ENCODE assay signal across 7 cellular contexts in genomic region chr5:122077451-122078115, GRCh38. TPM values are rescaled to one million over a fixed set of nuclear protein-coding genes. Genes with fewer than 3 reads are reported as not detected.
DNase-seq lines count a peak whose midpoint lies in the region; ATAC-seq, FAIRE-seq and TF ChIP-seq lines count a peak whose summit lies in the region.

No MANE protein-coding gene starts in this region.

- H3T11ph ChIP-seq in H9 (ENCODE audit: low read length) = no peak overlapping the region

- H3K27ac Mint-ChIP-seq in H9 (no peak overlapping the region), naive B cell (peak overlapping the region in 1 of 6 donors; percentile 63)

- H3K4me3 ChIP-seq in SK-N-MC (peak overlapping the region; percentile 92), endothelial cell of umbilical vein (replicated peaks in 1 of 3; ENCODE audit: insufficient read depth in 1 of 3, low read depth in 1 of 3, low read length in 3 of 3) (peak overlapping the region; percentile 51 to 68 (median 67))

- TF ChIP-seq CTCF in GM10248 (IDR thresholded peaks at IDR 0.05; ENCODE audit: control extremely low read depth, extremely low read depth, low read depth, missing control alignments) (peak; percentile 4), H9 (conservative IDR thresholded peaks at IDR 0.05) (no peak), endothelial cell of umbilical vein (IDR thresholded peaks at IDR 0.05; ENCODE audit: extremely low read depth in 1 of 2, insufficient read depth in 1 of 2, low read depth in 1 of 2, low read length in 2 of 2) (no peak)

- H3K23me2 ChIP-seq in H9 (ENCODE audit: insufficient read length, low read depth, low read length, poor library complexity, severe bottlenecking) = peaks cover 17% of the 10 kb centered on the region

- H2BK120ac ChIP-seq in H9 (ENCODE audit: low read depth, low read length, poor library complexity, severe bottlenecking) = no peak overlapping the region

- ATAC-seq in naive B cell (ENCODE audit: low read depth in 2 of 2) = peak in 1 of 2 donors; percentile 6
- ATAC-seq in HG02970 (IDR thresholded peaks at IDR 0.05; ENCODE audit: low FRiP score, unreplicated experiment) = no peak

- H3K9ac ChIP-seq in H9 (ENCODE audit: extremely low read depth, insufficient read length, low read length) (peak overlapping the region; percentile 39), SK-N-MC (ENCODE audit: insufficient read length) (peak overlapping the region; percentile 78), endothelial cell of umbilical vein (replicated peaks; ENCODE audit: extremely low read depth, insufficient read depth, low read length) (peak overlapping the region; percentile 83)

- H3K9me3 Mint-ChIP-seq in H9 (no peaks in the 10 kb centered on the region), naive B cell (peaks cover 0 to 2% (median 0%) of the 10 kb centered on the region in 7 donors)

- no peak overlapping the region for H2BK15ac ChIP-seq in H9 (ENCODE audit: low read depth, low read length)

- no peak for TF ChIP-seq POLR2A in endothelial cell of umbilical vein (IDR thresholded peaks at IDR 0.05; ENCODE audit: low read depth, low read length)

- H3K36me3 ChIP-seq in SK-N-MC (ENCODE audit: insufficient read depth, low read length) (peaks cover 13% of the 10 kb centered on the region), endothelial cell of umbilical vein (ENCODE audit: control insufficient read depth in 2 of 2, extremely low read depth in 1 of 2, insufficient read depth in 2 of 2, low read length in 2 of 2) (peaks cover 0 to 6% of the 10 kb centered on the region in 2 experiments)

- H2AK5ac ChIP-seq in H9 (ENCODE audit: insufficient read length, low read length) = no peak overlapping the region

- dilution Hi-C loops in endothelial cell of umbilical vein (cut with MboI; ENCODE audit: extremely low pct_ligation_motif_present, low sequenced_read_pairs) = loop anchor here (25.0 kb wide), 1 partner anchor 110 kb away; no protein-coding TSS in a partner anchor

- H3K79me2 ChIP-seq in H9 (ENCODE audit: insufficient read depth, low read length) (peaks cover 2% of the 10 kb centered on the region; the same call in 1 of the 2 replicates), endothelial cell of umbilical vein (ENCODE audit: control insufficient read depth, insufficient read depth, low read length) (peaks cover 14% of the 10 kb centered on the region)

- H3K4me2 ChIP-seq in H9 (ENCODE audit: insufficient read depth, insufficient read length, low read length) (peak overlapping the region; percentile 64), endothelial cell of umbilical vein (ENCODE audit: insufficient read depth, low read length) (peak overlapping the region; percentile 91)

- no peak overlapping the region for H2BK12ac ChIP-seq in H9 (ENCODE audit: insufficient read length, low read depth, low read length)

- H4K91ac ChIP-seq in H9 (ENCODE audit: insufficient read length, low read depth, low read length) = no peak overlapping the region

- no peak overlapping the region for H2BK5ac ChIP-seq in H9 (ENCODE audit: insufficient read length, low read length)

- H3K4me1 ChIP-seq in H9 (ENCODE audit: insufficient read depth, low read length) (no peaks in the 10 kb centered on the region), endothelial cell of umbilical vein (ENCODE audit: control insufficient read depth, extremely low read depth, insufficient read depth, low read length) (peaks cover 40% of the 10 kb centered on the region)

- no peak overlapping the region for H4K5ac ChIP-seq in H9 (ENCODE audit: insufficient read length, low read depth, low read length)

- H3K4me1 Mint-ChIP-seq in H9 (peaks cover 31 to 34% of the 10 kb centered on the region in 2 experiments), naive B cell (peaks cover 14 to 21% (median 20%) of the 10 kb centered on the region in 3 donors)

- no peaks in the 10 kb centered on the region for H3K9me1 ChIP-seq in endothelial cell of umbilical vein (replicated peaks; ENCODE audit: control insufficient read depth, extremely low read depth, insufficient read depth, low read length)

- intact Hi-C loops in endothelial cell of umbilical vein (cut with micrococcal nuclease) = loop anchor here (1.0 to 10.0 kb wide), 8 partner anchors 12 to 1613 kb away; partner anchors contain the start of genes PRR16 and SNCAIP

- H3K9me3 ChIP-seq in H9 (ENCODE audit: control insufficient read depth, low read depth, low read length) (no peaks in the 10 kb centered on the region), SK-N-MC (ENCODE audit: low read depth, low read length) (no peaks in the 10 kb centered on the region), endothelial cell of umbilical vein (replicated peaks; ENCODE audit: control insufficient read depth, insufficient read depth, low read length) (no peaks in the 10 kb centered on the region)

- CTCF ChIA-PET in GM10248 (lab: Yijun Ruan, JAX) (interaction anchor here (0.6 to 1.5 kb wide), 6 partner anchors 10 to 108 kb away, joined by 3 to 4 read pairs (median 4); no protein-coding TSS in a partner anchor), endothelial cell of umbilical vein (lab: Charles Lee) (interaction anchor here (1.3 to 4.9 kb wide), 15 partner anchors 12 to 118 kb away, joined by 6 to 164 read pairs (median 17); partner anchors contain the start of gene SRFBP1)

- peak overlapping the region; percentile 73 to 82 for H3K4me3 Mint-ChIP-seq in H9
- peak overlapping the region; percentile 42 to 83 (median 73) for H3K4me3 Mint-ChIP-seq in naive B cell

- H3K27me3 Mint-ChIP-seq in H9 (ENCODE audit: low read depth) = peaks cover 48% of the 10 kb centered on the region
- peaks cover 43 to 64% (median 53%) of the 10 kb centered on the region in 3 donors for H3K27me3 Mint-ChIP-seq in naive B cell

- H3K23ac ChIP-seq in H9 (ENCODE audit: insufficient read length, low read depth, low read length) = no peak overlapping the region

- peak; percentile 22 for DNase-seq in GM10248 (ENCODE audit: extremely low spot score)
- peak; percentile 54 for DNase-seq in H9
- DNase-seq in SK-N-MC (ENCODE audit: low read depth, low spot score) = no peak
- peak; percentile 56 for DNase-seq in endothelial cell of umbilical vein (ENCODE audit: low read depth, low spot score)
- no peak for DNase-seq in naive B cell
- DNase-seq in putamen (ENCODE audit: low spot score) = no peak

- peak overlapping the region; percentile 15 for H3K18ac ChIP-seq in H9 (ENCODE audit: insufficient read length, low read depth, low read length)

- H3K27ac ChIP-seq in H9 (ENCODE audit: insufficient read length, low read depth, low read length) (no peak overlapping the region), SK-N-MC (peak overlapping the region; percentile 82), endothelial cell of umbilical vein (ENCODE audit: insufficient read depth, low read depth, low read length) (peak overlapping the region; percentile 88)

- H3K36me3 Mint-ChIP-seq in H9 (ENCODE audit: insufficient read depth in 1 of 3, low read depth in 3 of 3) = no peaks in the 10 kb centered on the region; a peak in 1 of 7 replicates
- no peaks in the 10 kb centered on the region for H3K36me3 Mint-ChIP-seq in naive B cell

- H4K20me1 ChIP-seq in H9 (ENCODE audit: control insufficient read depth, insufficient read depth, insufficient read length) = no peaks in the 10 kb centered on the region
- H4K20me1 ChIP-seq in endothelial cell of umbilical vein (replicated peaks; ENCODE audit: control insufficient read depth, extremely low read depth, insufficient read depth, low read length) = no peaks in the 10 kb centered on the region

- H4K8ac ChIP-seq in H9 (replicated peaks; ENCODE audit: insufficient read length, low read depth, low read length) = no peak overlapping the region

- H3K14ac ChIP-seq in H9 (ENCODE audit: insufficient read depth, low read length) = 0 out of 2 replicates have a peak overlapping the region, but pooled peaks have one; percentile 4

- POLR2A ChIA-PET in GM10248 (lab: Yijun Ruan, JAX) = no interaction called here
- POLR2A ChIA-PET in endothelial cell of umbilical vein (lab: Charles Lee) = interaction anchor here (2.6 kb wide), 1 partner anchor 109 kb away, joined by 16 read pairs; no protein-coding TSS in a partner anchor

- H3K4ac ChIP-seq in H9 (ENCODE audit: low read depth, low read length) = no peak overlapping the region

- no CpG with 5 or more reads among the region's 73 CpGs for WGBS in H9 (ENCODE audit: extremely low coverage, insufficient read length, low lambda C conversion rate)

- H3K27me3 ChIP-seq in H9 (ENCODE audit: insufficient read depth, low read length) = peaks cover 15% of the 10 kb centered on the region; the same call in 1 of the 2 replicates
- H3K27me3 ChIP-seq in endothelial cell of umbilical vein (ENCODE audit: control insufficient read depth in 2 of 2, insufficient read depth in 2 of 2, low read length in 2 of 2) = no peaks in the 10 kb centered on the region

- TSS peak; percentile 49 for BruUV-seq in endothelial cell of umbilical vein (replicated peaks; lab: Mats Ljungman, UMichigan)

- H2AFZ ChIP-seq in H9 (ENCODE audit: low read length) = peak overlapping the region; percentile 0
- H2AFZ ChIP-seq in endothelial cell of umbilical vein (ENCODE audit: low read depth, low read length) = peak overlapping the region; percentile 97

- H2BK20ac ChIP-seq in H9 (ENCODE audit: low read depth, low read length, poor library complexity, severe bottlenecking) = no peak overlapping the region

- no peaks in the 10 kb centered on the region for H3K79me1 ChIP-seq in H9 (ENCODE audit: insufficient read depth, low read depth, low read length, poor library complexity, severe bottlenecking)

- FAIRE-seq in endothelial cell of umbilical vein (lab: Jason Lieb, UNC) = no peak

- no peak overlapping the region for H3K56ac ChIP-seq in H9 (ENCODE audit: insufficient read length, low read depth, low read length)

RNA-seq across cellular contexts. Expression of gene LOX, which starts 0.5 kb away (rescaled TPM):
- total RNA-seq in H9 (2021) (0.61 and 0.79 TPM in 2 replicates), endothelial cell of umbilical vein (69.7 and 79.1 TPM in 2 replicates)
- polyA plus RNA-seq in endothelial cell of umbilical vein (39.0 and 43.5 TPM in 2 replicates), naive B cell (ENCODE audit: low read depth in 6 of 6) (under 1 TPM in 2 of 6 donors, not detected in 4; 0.17 to 0.36 TPM)
- 24.0 and 28.2 TPM in 2 replicates for polyA plus RNA-seq in endothelial cell of umbilical vein (2011; cell fraction: cytosol; rRNA removed)
- 23.8 and 25.5 TPM in 2 replicates for polyA plus RNA-seq in endothelial cell of umbilical vein (2011; cell fraction: nucleus; rRNA removed)
- polyA plus RNA-seq in endothelial cell of umbilical vein (2012) = 69.0 and 85.9 TPM in 2 replicates
- 50.7 and 58.4 TPM in 2 replicates for polyA minus RNA-seq in endothelial cell of umbilical vein
- polyA minus RNA-seq in endothelial cell of umbilical vein (2011; cell fraction: cytosol; rRNA and poly(A)+ RNA removed) = 16.8 TPM
- polyA minus RNA-seq in endothelial cell of umbilical vein (2011; cell fraction: nucleus; rRNA and poly(A)+ RNA removed) = 21.1 and 28.6 TPM in 2 replicates

RNA-seq across cellular contexts. Expression of gene ZNF474, which starts 51.8 kb away (rescaled TPM):
- not detected in 2 replicates for total RNA-seq in H9 (2021)
- 0.16 TPM in 1 of 2 replicates, not detected in the other for total RNA-seq in endothelial cell of umbilical vein
- 0.03 TPM in 2 replicates for polyA plus RNA-seq in endothelial cell of umbilical vein
- 0.03 and 0.04 TPM in 2 replicates for polyA plus RNA-seq in endothelial cell of umbilical vein (2011; cell fraction: cytosol; rRNA removed)
- polyA plus RNA-seq in endothelial cell of umbilical vein (2011; cell fraction: nucleus; rRNA removed) = 0.24 and 0.38 TPM in 2 replicates
- polyA plus RNA-seq in endothelial cell of umbilical vein (2012) = not detected in 2 replicates
- polyA minus RNA-seq in endothelial cell of umbilical vein = not detected in 2 replicates
- not detected for polyA minus RNA-seq in endothelial cell of umbilical vein (2011; cell fraction: cytosol; rRNA and poly(A)+ RNA removed)
- polyA minus RNA-seq in endothelial cell of umbilical vein (2011; cell fraction: nucleus; rRNA and poly(A)+ RNA removed) = 0.29 and 0.63 TPM in 2 replicates
- polyA plus RNA-seq in naive B cell (ENCODE audit: low read depth in 6 of 6) = under 1 TPM in 1 of 6 donors, not detected in 5; 0.23 TPM

Comparison
In these comparisons a context has a peak if more than half of its experiments do, and no peak if none do; other contexts are left out.
1. DNase-seq: peak in GM10248 (single experiment), H9 (single experiment) and endothelial cell of umbilical vein (single experiment); none in SK-N-MC (single experiment), naive B cell (single experiment) and putamen (single experiment).
2. RNA of gene LOX, which starts 0.5 kb away (total RNA-seq): 69.7 to 79.1 TPM in endothelial cell of umbilical vein; 0.61 to 0.79 TPM in H9; every median in the first group is over 10 times any median in the second.
3. Peak in every context shown above with its lines, with median percentiles within 50 percentile points of each other: H3K9ac ChIP-seq.